Comparison of ENCODE assay signal across 21 cellular contexts in genomic region chrX:126485371-126485770, GRCh38.
"Had no signal": no experiment of that assay in that cellular context is flagged by ENCODE, and none has a peak within 500 bp of the region (broad histone marks: within the 10 kb centered on the region; RNA-seq: fewer than 3 reads in every experiment).

No MANE protein-coding gene starts in this region.

- H3K36me3 Mint-ChIP-seq: mesothelial cell of epicardium; natural killer cell; stimulated activated memory B cell treated with anti-CD40 and anti-IgM and Interleukin-4, amounts not matched to agents 10 μg/mL and 1 μg/mL and 100 μg/mL, for 72 hours had no signal

- H3K27me3 ChIP-seq: heart right ventricle, spleen, tibial artery, upper lobe of left lung, uterus had no signal

- H3K36me3 ChIP-seq: heart right ventricle, spleen, tibial artery, upper lobe of left lung, uterus had no signal

- DNase-seq: cortex of kidney; dorsolateral prefrontal cortex; effector CD8-positive, alpha-beta T cell; heart right ventricle; hypothalamus; mammary epithelial cell; natural killer cell; spleen; stimulated activated CD4-positive, alpha-beta T cell treated with anti-CD3 and anti-CD28 coated beads, Interleukin-15, amount 100 ng/mL, for 24 hours; stimulated activated CD4-positive, alpha-beta T cell treated with anti-CD3 and anti-CD28 coated beads, Interleukin-1b, Interleukin-23, amount 100 ng/mL, for 48 hours; stimulated activated CD4-positive, alpha-beta T cell treated with anti-CD3 and anti-CD28 coated beads, Interleukin-4, amount 100 ng/mL, for 24 hours; tibial artery; upper lobe of left lung; uterus had no signal

- ATAC-seq: esophagus mucosa; heart right ventricle; natural killer cell; sciatic nerve; stimulated activated memory B cell treated with anti-CD40 and anti-IgM and Interleukin-4, amounts not matched to agents 10 μg/mL and 1 μg/mL and 100 μg/mL, for 72 hours had no signal

- H3K4me1 ChIP-seq: heart right ventricle, spleen, tibial artery, upper lobe of left lung, uterus had no signal

- H3K4me1 Mint-ChIP-seq: mesothelial cell of epicardium; natural killer cell; neural crest cell; stimulated activated memory B cell treated with anti-CD40 and anti-IgM and Interleukin-4, amounts not matched to agents 10 μg/mL and 1 μg/mL and 100 μg/mL, for 72 hours had no signal

- H3K27ac ChIP-seq: dorsolateral prefrontal cortex, heart right ventricle, spleen, tibial artery, upper lobe of left lung, uterus had no signal

- FAIRE-seq: endometrium had no signal

- H3K9me3 Mint-ChIP-seq: neural crest cell; stimulated activated memory B cell treated with anti-CD40 and anti-IgM and Interleukin-4, amounts not matched to agents 10 μg/mL and 1 μg/mL and 100 μg/mL, for 72 hours; stimulated activated naive CD8-positive, alpha-beta T cell treated with anti-CD3 and anti-CD28 coated beads, Interleukin-15, Interleukin-2, amounts not matched to agents 100 ng/mL and 50 ng/mL, for 24 hours had no signal

- H3K27ac Mint-ChIP-seq: mesothelial cell of epicardium; natural killer cell; stimulated activated memory B cell treated with anti-CD40 and anti-IgM and Interleukin-4, amounts not matched to agents 10 μg/mL and 1 μg/mL and 100 μg/mL, for 72 hours; stimulated activated naive CD8-positive, alpha-beta T cell treated with anti-CD3 and anti-CD28 coated beads, Interleukin-15, Interleukin-2, amounts not matched to agents 100 ng/mL and 50 ng/mL, for 24 hours had no signal

- H3K27me3 Mint-ChIP-seq: stimulated activated memory B cell treated with anti-CD40 and anti-IgM and Interleukin-4, amounts not matched to agents 10 μg/mL and 1 μg/mL and 100 μg/mL, for 72 hours; stimulated activated naive CD8-positive, alpha-beta T cell treated with anti-CD3 and anti-CD28 coated beads, Interleukin-15, Interleukin-2, amounts not matched to agents 100 ng/mL and 50 ng/mL, for 24 hours had no signal

- H3K9me3 ChIP-seq: heart right ventricle, spleen, tibial artery, upper lobe of left lung, uterus had no signal

- H3K4me3 ChIP-seq: dorsolateral prefrontal cortex, heart right ventricle, spleen, tibial artery, upper lobe of left lung, uterus had no signal

- H3K4me3 Mint-ChIP-seq: mesothelial cell of epicardium; natural killer cell; neural crest cell; stimulated activated memory B cell treated with anti-CD40 and anti-IgM and Interleukin-4, amounts not matched to agents 10 μg/mL and 1 μg/mL and 100 μg/mL, for 72 hours; stimulated activated naive CD8-positive, alpha-beta T cell treated with anti-CD3 and anti-CD28 coated beads, Interleukin-15, Interleukin-2, amounts not matched to agents 100 ng/mL and 50 ng/mL, for 24 hours had no signal
